In genomic region chr7:123768493-123768892, GRCh38 we compare ENCODE assay signal across 2 cellular contexts.
TF ChIP-seq lines count a peak whose summit lies in the region.

No MANE protein-coding gene starts in this region.

TF ChIP-seq in A549, 52 proteins besides CTCF, POLR2A, EP300 and RAD21 (continued from another document):
- TF ChIP-seq CHD2 (IDR thresholded peaks at IDR 0.05; ENCODE audit: low read length, partially characterized antibody), result no peak

TF ChIP-seq in HCT116, 20 proteins besides CTCF, POLR2A, EP300 and RAD21 (continued from another document):
- TF ChIP-seq EZH2phosphoT487 (IDR thresholded peaks at IDR 0.05; ENCODE audit: borderline replicate concordance), result no peak
- TF ChIP-seq MAX (IDR thresholded peaks at IDR 0.05), result no peak
TF ChIP-seq in HCT116: peak in this region for 0.
